In the genomic region with DNA sequence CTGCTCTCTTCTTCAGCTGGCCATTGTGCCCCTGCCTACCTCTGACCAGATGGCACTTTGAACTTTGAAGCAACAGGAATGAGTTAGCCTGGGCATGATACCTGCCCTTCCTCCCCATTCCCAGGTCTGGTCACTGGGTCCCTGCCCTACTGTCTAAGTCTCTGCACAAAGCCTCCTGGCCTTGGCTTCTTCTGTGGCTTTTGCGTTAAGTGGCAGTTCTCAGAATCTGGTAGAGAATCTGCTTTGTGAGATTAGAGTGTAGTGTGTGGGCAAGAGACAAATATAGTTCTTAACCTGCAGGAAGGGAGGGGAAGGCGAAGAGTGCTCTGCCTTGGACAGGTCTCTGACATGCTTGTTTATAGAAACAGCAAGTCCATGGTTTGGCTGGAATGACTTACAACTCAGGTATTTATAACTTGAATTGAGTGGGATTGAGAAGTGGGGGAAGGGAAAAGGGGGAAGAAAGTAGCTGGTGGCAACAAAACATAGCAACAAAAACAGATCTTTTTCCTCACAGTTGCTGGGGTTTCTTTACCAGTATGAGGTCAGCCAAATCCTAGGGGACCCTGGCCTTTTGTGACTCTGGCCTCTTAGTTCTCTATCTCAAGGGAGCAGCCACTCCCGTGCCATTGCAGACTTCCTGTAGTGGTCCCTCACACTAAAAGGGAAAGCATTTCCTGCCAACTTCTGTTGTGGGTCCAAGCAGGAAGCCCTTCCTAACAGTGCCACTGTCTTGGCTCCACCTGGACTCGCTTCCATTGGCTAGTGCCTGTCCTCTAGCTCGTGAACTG, we compare ENCODE assay signal across 9 cellular contexts. TPM values are rescaled to one million over a fixed set of nuclear protein-coding genes. Genes with fewer than 3 reads are reported as not detected.
DNase-seq lines count a peak whose midpoint lies in the region; TF ChIP-seq lines count a peak whose summit lies in the region.
"Had no signal": no experiment of that assay in that cellular context is flagged by ENCODE, and none has a peak within 500 bp of the region (broad histone marks: within the 10 kb centered on the region; RNA-seq: fewer than 3 reads in every experiment).

No MANE protein-coding gene starts in this region.

- H3K36me3 ChIP-seq in SJSA1, result no peaks in the 10 kb centered on the region
- no peaks in the 10 kb centered on the region for H3K36me3 ChIP-seq in ovary

- TF ChIP-seq CTCF in GM12875 (IDR thresholded peaks at IDR 0.05; ENCODE audit: borderline replicate concordance, insufficient read depth, low read depth, low read length) (no peak), ovary (IDR thresholded peaks at IDR 0.05) (no peak)

- TF ChIP-seq EP300 in ovary (IDR thresholded peaks at IDR 0.05), result no peak

- intact Hi-C loops in ovary (cut with DNase I), result no loop called here

- 71 to 75% (median 74%) methylated on average over 5 of the region's 5 CpGs for WGBS in ovary, 3 donors

- H3K4me1 ChIP-seq in SJSA1 (replicated peaks) (peaks cover 41% of the 10 kb centered on the region), ovary (ENCODE audit: insufficient read depth) (peaks cover 27% of the 10 kb centered on the region)

- H3K27ac ChIP-seq in SJSA1 (peak overlapping the region; percentile 86), ovary (no peak overlapping the region)

- DNase-seq in SJSA1 (ENCODE audit: low read depth in 1 of 2, low spot score in 2 of 2) (peak; percentile 64 to 81), fibroblast of gingiva (ENCODE audit: low read depth) (peak; percentile 53), pulmonary artery endothelial cell (ENCODE audit: low read depth, low spot score) (peak; percentile 74), nucleus accumbens (lab: John Stamatoyannopoulos, UW) (no peak), ovary (no peak), germinal center (ENCODE audit: low spot score) (no peak)
- DNase-seq in stimulated activated CD4-positive, alpha-beta T cell treated with anti-CD3 and anti-CD28 coated beads, Interleukin-2, amount 100 ng/mL, for 24 hours, result no peak
- DNase-seq: stimulated activated CD8-positive, alpha-beta memory T cell treated with anti-CD3 and anti-CD28 coated beads, Interleukin-4, amount 100 ng/mL, for 48 hours had no signal

- no peaks in the 10 kb centered on the region for H3K27me3 ChIP-seq in SJSA1 (replicated peaks)
- H3K27me3 ChIP-seq in ovary, result no peaks in the 10 kb centered on the region

- no peak for TF ChIP-seq POLR2A in ovary (IDR thresholded peaks at IDR 0.05)

- H3K9me3 ChIP-seq in SJSA1 (replicated peaks) (no peaks in the 10 kb centered on the region), ovary (no peaks in the 10 kb centered on the region)

- H3K4me3 ChIP-seq in GM12875 (ENCODE audit: low read depth, low read length) (peak overlapping the region; percentile 16), SJSA1 (no peak overlapping the region), ovary (no peak overlapping the region)

RNA-seq across cellular contexts. Expression of a gene that starts 16.7 kb away (rescaled TPM):
- total RNA-seq in SJSA1 (2014; rRNA removed; shearing (Covaris generic)), result 5.3 and 12.9 TPM in 2 replicates
- total RNA-seq in pulmonary artery endothelial cell (18.5 and 25.2 TPM in 2 replicates), ovary (10 to 100 TPM; 18.4 to 46.9 (median 38.9) TPM)
- 10 to 100 TPM; 10.6 to 18.7 TPM for polyA plus RNA-seq in ovary

RNA-seq across cellular contexts. Expression of a gene that starts 36.9 kb away (rescaled TPM):
- total RNA-seq in SJSA1 (2014; rRNA removed; shearing (Covaris generic)), result 7.1 and 9.4 TPM in 2 replicates
- total RNA-seq in pulmonary artery endothelial cell (2.1 and 6.1 TPM in 2 replicates), ovary (10 to 100 TPM; 13.8 to 21.4 (median 15.6) TPM)
- 10 to 100 TPM in 1 of 2 donors, 1 to 10 TPM in 1; 3.0 to 11.4 TPM for polyA plus RNA-seq in ovary

RNA-seq across cellular contexts. Expression of a gene that starts 47.7 kb away (rescaled TPM):
- total RNA-seq in SJSA1 (2014; rRNA removed; shearing (Covaris generic)), result 2.2 and 2.7 TPM in 2 replicates
- total RNA-seq in pulmonary artery endothelial cell (0.26 and 0.85 TPM in 2 replicates), ovary (10 to 100 TPM in 4 of 7 donors, 1 to 10 TPM in 3; 4.8 to 17.5 (median 12.8) TPM)
- polyA plus RNA-seq in ovary, result 10 to 100 TPM in 1 of 2 donors, 1 to 10 TPM in 1; 8.6 to 10.6 TPM

Comparison
In these comparisons a context has a peak if more than half of its experiments do, and no peak if none do; other contexts are left out.
1. DNase-seq: peak in SJSA1 (2 of 2), fibroblast of gingiva (single experiment) and pulmonary artery endothelial cell (single experiment); none in nucleus accumbens (0 of 56), ovary (0 of 5), germinal center (single experiment) and stimulated activated CD4-positive, alpha-beta T cell treated with anti-CD3 and anti-CD28 coated beads, Interleukin-2, amount 100 ng/mL, for 24 hours (0 of 2).